In the genomic region with DNA sequence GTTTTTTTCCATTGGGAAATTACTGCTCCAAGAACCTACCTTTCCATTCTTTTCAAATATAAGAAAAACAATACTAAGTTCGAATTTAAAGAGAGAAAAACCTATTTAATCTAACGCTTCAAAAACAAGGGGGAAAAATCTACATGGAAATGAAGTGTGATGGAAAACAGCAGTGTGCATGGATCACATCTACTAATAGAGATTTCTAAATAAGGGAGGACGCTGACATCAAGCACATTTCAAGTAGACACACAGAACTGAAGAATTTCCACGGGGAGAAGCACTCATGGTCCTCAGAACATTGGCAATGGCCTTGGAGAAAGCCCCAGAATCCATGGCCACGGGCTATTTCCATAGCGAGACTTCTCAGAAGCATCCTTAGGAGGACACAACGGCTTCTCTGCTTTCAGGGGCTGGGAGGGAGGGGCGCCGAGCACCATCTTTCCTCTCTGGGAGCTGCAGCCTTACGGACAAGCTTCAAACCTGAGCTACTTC, we compare ENCODE assay signal across 8 cellular contexts. TPM values are rescaled to one million over a fixed set of nuclear protein-coding genes. Genes with fewer than 3 reads are reported as not detected.
A peak's percentile ranks its signal among the peaks of the same experiment; 100 is the strongest.
DNase-seq lines count a peak whose midpoint lies in the region; ATAC-seq and TF ChIP-seq lines count a peak whose summit lies in the region.

No MANE protein-coding gene starts in this region.

- TF ChIP-seq EP300 in esophagus muscularis mucosa (IDR thresholded peaks at IDR 0.05), result no peak

- H3K4me1 ChIP-seq in OCI-LY7 (ENCODE audit: insufficient read depth, low read length, poor library complexity, severe bottlenecking), result peaks cover 38% of the 10 kb centered on the region
- peaks cover 4 to 39% (median 27%) of the 10 kb centered on the region in 4 donors for H3K4me1 ChIP-seq in esophagus muscularis mucosa
- H3K4me1 ChIP-seq in prostate gland (replicated peaks), result peaks cover 3% of the 10 kb centered on the region

- peak overlapping the region; percentile 94 for H3K4me2 ChIP-seq in OCI-LY7 (ENCODE audit: low read length)

- no TSS peak for BruUV-seq in OCI-LY7 (replicated peaks; lab: Mats Ljungman, UMichigan)

- peak; percentile 0 for ATAC-seq in GM18867 (IDR thresholded peaks at IDR 0.05; ENCODE audit: unreplicated experiment)
- ATAC-seq in GM18517 (IDR thresholded peaks at IDR 0.05; ENCODE audit: unreplicated experiment), result no peak
- no peak for ATAC-seq in GM18861 (IDR thresholded peaks at IDR 0.05; ENCODE audit: unreplicated experiment)
- no peak for ATAC-seq in HG02938 (IDR thresholded peaks at IDR 0.05; ENCODE audit: unreplicated experiment)

- peak overlapping the region; percentile 91 for H3K27ac ChIP-seq in OCI-LY7 (ENCODE audit: low read depth, low read length, poor library complexity, severe bottlenecking)
- peak overlapping the region; percentile 91 to 100 (median 98) for H3K27ac ChIP-seq in esophagus muscularis mucosa (replicated peaks in 1 of 4)
- H3K27ac ChIP-seq in prostate gland, result peak overlapping the region; percentile 98 to 99

- H3K9me2 ChIP-seq in OCI-LY7 (ENCODE audit: insufficient read depth, low read length), result no peaks in the 10 kb centered on the region

- H3K27me3 ChIP-seq in esophagus muscularis mucosa, result no peaks in the 10 kb centered on the region
- H3K27me3 ChIP-seq in prostate gland (replicated peaks; ENCODE audit: insufficient read depth), result no peaks in the 10 kb centered on the region

- 18% methylated on average over 10 of the region's 10 CpGs for WGBS in esophagus muscularis mucosa
- 21% methylated on average over 10 of the region's 10 CpGs for WGBS in prostate gland

- H3K4me3 ChIP-seq in OCI-LY7 (ENCODE audit: low read depth, low read length, poor library complexity, severe bottlenecking) (peak overlapping the region; percentile 95), esophagus muscularis mucosa (peak overlapping the region; percentile 69 to 98 (median 85)), prostate gland (peak overlapping the region; percentile 85 to 87)

- DNase-seq in OCI-LY7 (ENCODE audit: low spot score) (no peak), esophagus muscularis mucosa (ENCODE audit: extremely low spot score) (no peak), prostate gland (ENCODE audit: low spot score) (no peak), GF-D8 (lab: John Stamatoyannopoulos, UW) (no peak)

- POLR2A ChIA-PET in OCI-LY7 (lab: Charles Lee), result interaction anchor here (0.6 to 2.1 kb wide), 9 partner anchors 9 to 1195 kb away, joined by 3 to 14 read pairs (median 3); a partner anchor contains a TSS

- H3K36me3 ChIP-seq in OCI-LY7 (ENCODE audit: insufficient read depth, low read length) (peaks cover 56% of the 10 kb centered on the region), esophagus muscularis mucosa (no peaks in the 10 kb centered on the region), prostate gland (no peaks in the 10 kb centered on the region)

- TF ChIP-seq CTCF in OCI-LY7 (conservative IDR thresholded peaks at IDR 0.05; ENCODE audit: low read length), result no peak
- TF ChIP-seq CTCF in esophagus muscularis mucosa (IDR thresholded peaks at IDR 0.05), result no peak
- no peak for TF ChIP-seq CTCF in prostate gland (IDR thresholded peaks at IDR 0.05)

- H4K20me1 ChIP-seq in OCI-LY7 (ENCODE audit: insufficient read depth, low read length), result peaks cover 28% of the 10 kb centered on the region; the same call in 1 of the 2 replicates

- H3K9me3 ChIP-seq in OCI-LY7 (ENCODE audit: low read length), result peaks cover 5% of the 10 kb centered on the region; the same call in 1 of the 2 replicates
- peaks cover 0 to 4% (median 0%) of the 10 kb centered on the region in 4 donors for H3K9me3 ChIP-seq in esophagus muscularis mucosa
- no peaks in the 10 kb centered on the region for H3K9me3 ChIP-seq in prostate gland

- intact Hi-C loops in OCI-LY7 (cut with micrococcal nuclease; ENCODE audit: unreplicated experiment) (loop anchor here (2.0 to 10.0 kb wide), 3 partner anchors 237 to 1013 kb away; a partner anchor contains a TSS), esophagus muscularis mucosa (cut with DNase I) (no loop called here), prostate gland (cut with DNase I) (no loop called here)

- no peak for TF ChIP-seq POLR2A in esophagus muscularis mucosa (IDR thresholded peaks at IDR 0.05; ENCODE audit: low read depth)
- TF ChIP-seq POLR2A in prostate gland (IDR thresholded peaks at IDR 0.05), result no peak

- peak overlapping the region; percentile 82; the same call in 1 of the 2 replicates for H2AFZ ChIP-seq in OCI-LY7 (ENCODE audit: low read length)

- CTCF ChIA-PET in OCI-LY7 (lab: Charles Lee; ENCODE audit: unreplicated experiment), result no interaction called here

- H3K79me2 ChIP-seq in OCI-LY7 (ENCODE audit: insufficient read depth, low read depth, low read length), result peaks cover 58% of the 10 kb centered on the region

RNA-seq across cellular contexts. Expression of a gene that starts 1.1 kb away (rescaled TPM):
- 94.7 and 96.5 TPM in 2 replicates for total RNA-seq in OCI-LY7 (2014; rRNA removed; shearing (Covaris generic))
- total RNA-seq in OCI-LY7 (2022), result 121 and 144 TPM in 2 replicates
- total RNA-seq in esophagus muscularis mucosa, result 10 to 100 TPM; 58.0 to 71.8 (median 65.8) TPM
- total RNA-seq in prostate gland, result 100 to 1,000 TPM in 1 of 2 donors, 10 to 100 TPM in 1; 56.5 to 120 TPM
